Comparison of ENCODE assay signal across 8 cellular contexts in the genomic region with DNA sequence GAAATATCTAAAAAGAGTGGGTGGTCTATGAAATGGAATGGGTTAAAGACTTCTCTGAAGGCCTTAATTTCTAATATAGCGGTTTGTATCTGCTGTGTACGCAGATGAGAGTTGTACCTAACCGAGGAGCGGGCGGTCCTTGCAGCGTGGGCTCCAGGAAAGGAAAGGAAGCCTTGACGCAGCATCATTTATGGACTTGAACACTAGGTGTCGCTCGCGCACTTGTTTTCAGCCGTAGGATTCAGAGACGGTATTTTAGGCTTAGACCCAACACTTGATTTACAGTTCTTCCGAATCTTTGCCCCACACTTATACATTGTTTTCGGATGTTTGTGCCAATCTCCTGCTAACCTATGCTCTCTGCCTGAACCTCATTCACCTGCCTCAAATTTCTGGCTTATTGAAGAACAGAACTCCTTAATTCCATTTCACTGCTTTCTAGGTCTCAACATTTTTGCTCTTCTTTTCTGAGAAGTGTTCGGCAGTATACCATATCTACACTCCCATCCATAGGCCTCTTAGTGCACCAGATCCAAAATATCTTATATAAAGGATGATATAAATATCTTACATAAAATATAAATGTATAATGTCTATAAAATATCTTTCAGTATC. TPM values are rescaled to one million over a fixed set of nuclear protein-coding genes. Genes with fewer than 3 reads are reported as not detected.
DNase-seq lines count a peak whose midpoint lies in the region; ATAC-seq and TF ChIP-seq lines count a peak whose summit lies in the region.

No MANE protein-coding gene starts in this region.

- H3K36me3 Mint-ChIP-seq in nephron (ENCODE audit: low read depth): no peaks in the 10 kb centered on the region

- H3K27ac Mint-ChIP-seq in nephron: no peak overlapping the region

- H3K9me3 Mint-ChIP-seq in nephron: peaks cover 12% of the 10 kb centered on the region

- TF ChIP-seq CTCF in nephron (IDR thresholded peaks at IDR 0.05; ENCODE audit: unreplicated experiment in 3 of 3): peak; percentile 83 to 84 (median 83)

- DNase-seq in DMS79 (lab: John Stamatoyannopoulos, UW) (peak; percentile 6), HuH-7 (ENCODE audit: low spot score) (peak; percentile 56), OCI-M1 (lab: John Stamatoyannopoulos, UW) (peak; percentile 91), activated T-cell treated with anti-CD3 and anti-CD28 coated beads for 24 hours (ENCODE audit: low read depth) (peak; percentile 61)
- peak; percentile 24 to 61 (median 39) for DNase-seq in stimulated activated naive CD4-positive, alpha-beta T cell (lab: John Stamatoyannopoulos, UW)

- peak; percentile 95 for ATAC-seq in GM21528 (IDR thresholded peaks at IDR 0.05; ENCODE audit: low FRiP score, unreplicated experiment)
- ATAC-seq in esophagus mucosa: peak; percentile 57

- H3K4me1 Mint-ChIP-seq in nephron: peaks cover 10% of the 10 kb centered on the region

- H3K4me3 Mint-ChIP-seq in nephron: no peak overlapping the region

- H3K27me3 Mint-ChIP-seq in nephron (ENCODE audit: low read depth): peaks cover 8% of the 10 kb centered on the region

RNA-seq across cellular contexts. Expression of a gene that starts 48.9 kb away (rescaled TPM):
- 2.9 TPM for total RNA-seq in esophagus mucosa

Comparison
In these comparisons a context has a peak if more than half of its experiments do, and no peak if none do; other contexts are left out.
1. Peak in every context shown above with its lines: DNase-seq and ATAC-seq.
2. DNase-seq: peak in every context shown above with its lines; median percentile 91 in OCI-M1; 61 in activated T-cell treated with anti-CD3 and anti-CD28 coated beads for 24 hours; 56 in HuH-7; 39 in stimulated activated naive CD4-positive, alpha-beta T cell; 6 in DMS79.